In the genomic region with DNA sequence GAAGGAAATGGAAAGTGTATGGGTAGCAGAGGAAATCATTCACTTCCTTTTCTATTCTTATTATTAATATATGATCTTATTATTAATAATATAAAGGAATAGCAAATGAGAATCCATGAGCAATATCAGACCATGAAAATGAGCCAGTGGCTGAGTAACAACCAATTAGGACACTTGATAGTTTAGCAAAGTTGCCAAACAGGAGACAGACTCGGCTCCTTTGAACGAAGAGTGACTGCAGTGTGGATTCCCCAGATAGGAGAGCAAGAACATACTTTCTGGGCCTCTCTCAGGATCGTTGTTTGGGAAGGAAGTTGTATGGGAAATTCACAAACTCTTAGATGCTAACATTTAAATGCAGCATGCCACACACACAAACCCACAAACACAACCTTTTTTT, we compare ENCODE assay signal across 34 cellular contexts.
"Had no signal": no experiment of that assay in that cellular context is flagged by ENCODE, and none has a peak within 500 bp of the region (broad histone marks: within the 10 kb centered on the region; RNA-seq: fewer than 3 reads in every experiment).

No MANE protein-coding gene starts in this region.

- H3K36me3 ChIP-seq: MG63 had no signal

- H3K4me3 ChIP-seq: MG63 had no signal

- H3K27me3 ChIP-seq: MG63 had no signal

- H3K9me3 ChIP-seq: MG63 had no signal

- DNase-seq: Karpas-422, Kasumi-1, MG63, MM.1S, MV-4-11, NCI-H1048, NCI-H1092, NCI-H1092 treated with DMSO at 0.1 percent for 48 hours, NCI-H1105, NCI-H1105 treated with DMSO at 0.1 percent for 48 hours, NCI-H1417, NCI-H1417 treated with DMSO at 0.1 percent for 48 hours, NCI-H1436, NCI-H1436 treated with DMSO at 0.1 percent for 48 hours, NCI-H146, NCI-H1694, NCI-H1694 treated with DMSO at 0.1 percent for 48 hours, NCI-H187, NCI-H187 treated with DMSO at 0.1 percent for 48 hours, NCI-H1930, NCI-H2029, NCI-H2029 treated with DMSO at 0.1 percent for 48 hours, NCI-H2081, NCI-H2081 treated with DMSO at 0.1 percent for 48 hours, NCI-H2107, NCI-H2171, NCI-H2171 treated with DMSO at 0.1 percent for 48 hours, NCI-H2227 treated with DMSO at 0.1 percent for 48 hours, NCI-H226, NCI-H345, NCI-H446 treated with DMSO at 0.1 percent for 48 hours, NCI-H510A, NCI-H510A treated with DMSO at 0.1 percent for 48 hours, NCI-H524 had no signal
